In genomic region chr19:35879068-35879467, GRCh38 we compare ENCODE assay signal across 21 cellular contexts. TPM values are rescaled to one million over a fixed set of nuclear protein-coding genes. Genes with fewer than 3 reads are reported as not detected.
DNase-seq lines count a peak whose midpoint lies in the region; ATAC-seq and TF ChIP-seq lines count a peak whose summit lies in the region.
"Had no signal": no experiment of that assay in that cellular context is flagged by ENCODE, and none has a peak within 500 bp of the region (broad histone marks: within the 10 kb centered on the region; RNA-seq: fewer than 3 reads in every experiment).

No MANE protein-coding gene starts in this region.

- peak; percentile 69 for DNase-seq in H7
- DNase-seq in PC-3 = no peak
- no peak for DNase-seq in neuronal stem cell (ENCODE audit: low spot score)
- DNase-seq in activated CD4-positive, CD25-positive, alpha-beta regulatory T cell (lab: John Stamatoyannopoulos, UW) = no peak
- DNase-seq: activated T-cell treated with anti-CD3 and anti-CD28 coated beads for 4 hours, NCI-H1417 treated with DMSO at 0.1 percent for 48 hours had no signal

- no peak overlapping the region for H3K4me3 ChIP-seq in H7 (ENCODE audit: insufficient read depth, low read depth, low read length)
- no peak overlapping the region for H3K4me3 ChIP-seq in PC-3 (ENCODE audit: low read length)
- H3K4me3 ChIP-seq in neuronal stem cell (ENCODE audit: low read length in 2 of 2) = no peak overlapping the region
- H3K4me3 ChIP-seq: breast epithelium, HAP-1, heart right ventricle, lower lobe of right lung, tibial nerve had no signal

- no peak overlapping the region for H3K14ac ChIP-seq in neuronal stem cell (ENCODE audit: low read length)

- ATAC-seq in PC-3 = no peak
- ATAC-seq in GM18861 (IDR thresholded peaks at IDR 0.05; ENCODE audit: unreplicated experiment) = no peak

- peak overlapping the region; percentile 71 for H2BK5ac ChIP-seq in neuronal stem cell (ENCODE audit: low read length)

- BruUV-seq in PC-3 (replicated peaks; lab: Mats Ljungman, UMichigan) = TSS peak; percentile 41

- peaks cover 13% of the 10 kb centered on the region; the same call in 1 of the 2 replicates for H3K27me3 ChIP-seq in H7 (ENCODE audit: control insufficient read depth, insufficient read depth, low read length)
- no peaks in the 10 kb centered on the region for H3K27me3 ChIP-seq in PC-3 (ENCODE audit: low read length)
- no peaks in the 10 kb centered on the region for H3K27me3 ChIP-seq in neuronal stem cell (ENCODE audit: control insufficient read depth in 3 of 3, insufficient read depth in 3 of 3, low read depth in 1 of 3, low read length in 3 of 3)
- H3K27me3 ChIP-seq: breast epithelium had no signal

- H3K36me3 ChIP-seq in H7 (replicated peaks; ENCODE audit: control insufficient read depth, insufficient read depth, low read length) (no peaks in the 10 kb centered on the region; the same call in 1 of the 2 replicates), PC-3 (ENCODE audit: low read depth, low read length) (no peaks in the 10 kb centered on the region), neuronal stem cell (replicated peaks in 1 of 2; ENCODE audit: control insufficient read depth in 2 of 2, insufficient read depth in 2 of 2, low read length in 2 of 2) (peaks cover 30 to 46% of the 10 kb centered on the region in 2 donors)
- H3K36me3 ChIP-seq: breast epithelium, HAP-1, lower lobe of right lung had no signal

- H3F3A ChIP-seq in PC-3 (ENCODE audit: low read length, unreplicated experiment) = no peaks in the 10 kb centered on the region

- POLR2A ChIA-PET in PC-3 (lab: Charles Lee; ENCODE audit: unreplicated experiment) = no interaction called here

- H3K4me1 ChIP-seq in PC-3 (ENCODE audit: insufficient read depth, low read length) (no peaks in the 10 kb centered on the region; the same call in 1 of the 2 replicates), neuronal stem cell (ENCODE audit: control insufficient read depth in 2 of 2, insufficient read depth in 1 of 2, low read depth in 1 of 2, low read length in 2 of 2) (no peaks in the 10 kb centered on the region)
- H3K4me1 ChIP-seq: breast epithelium, HAP-1 had no signal

- H2BK15ac ChIP-seq in neuronal stem cell (ENCODE audit: low read length) = peak overlapping the region; percentile 9

- H3K9ac ChIP-seq in PC-3 (ENCODE audit: low read length) (no peak overlapping the region), neuronal stem cell (ENCODE audit: low read depth, low read length, poor library complexity) (peak overlapping the region; percentile 12)

- H3K18ac ChIP-seq in neuronal stem cell (ENCODE audit: low read length) = no peak overlapping the region

- no peak overlapping the region for H2BK120ac ChIP-seq in neuronal stem cell (ENCODE audit: low read depth, low read length)

- no peak for TF ChIP-seq CTCF in PC-3 (conservative IDR thresholded peaks at IDR 0.05; ENCODE audit: low read depth, low read length)

- H3K9me2 ChIP-seq in PC-3 (replicated peaks; ENCODE audit: low read length) = no peaks in the 10 kb centered on the region

- no peak overlapping the region for H2AK5ac ChIP-seq in neuronal stem cell (ENCODE audit: low read depth, low read length)

- H3K79me2 ChIP-seq in PC-3 (ENCODE audit: low read length) = no peaks in the 10 kb centered on the region

- H3K79me1 ChIP-seq in neuronal stem cell (ENCODE audit: low read depth, low read length) = no peaks in the 10 kb centered on the region

- H3K9me3 ChIP-seq in PC-3 (ENCODE audit: low read length) (no peaks in the 10 kb centered on the region), neuronal stem cell (replicated peaks in 1 of 2; ENCODE audit: control insufficient read depth in 2 of 2, insufficient read depth in 1 of 2, low read depth in 1 of 2, low read length in 2 of 2) (no peaks in the 10 kb centered on the region)
- H3K9me3 ChIP-seq: breast epithelium, HAP-1, heart right ventricle, lower lobe of right lung, tibial nerve had no signal

- H3K4ac ChIP-seq in neuronal stem cell (ENCODE audit: low read length) = no peak overlapping the region

- CTCF ChIA-PET in PC-3 (lab: Charles Lee) = interaction anchor here (1.0 kb wide), 1 partner anchor 52 kb away, joined by 4 read pairs; no protein-coding TSS in a partner anchor

- no CpG with 5 or more reads among the region's 23 CpGs for WGBS in neuronal stem cell (ENCODE audit: extremely low coverage in 2 of 2, insufficient read length in 2 of 2, insufficient replicate concordance in 1 of 2), 2 donors

- no peak overlapping the region for H4K8ac ChIP-seq in neuronal stem cell (ENCODE audit: low read depth, low read length)

- no peaks in the 10 kb centered on the region for H4K20me1 ChIP-seq in PC-3 (ENCODE audit: low read length)

- intact Hi-C loops in PC-3 (cut with micrococcal nuclease) = no loop called here

- H2BK12ac ChIP-seq in neuronal stem cell (ENCODE audit: low read length) = no peak overlapping the region

- H4K91ac ChIP-seq in neuronal stem cell (ENCODE audit: low read depth, low read length, poor library complexity) = no peak overlapping the region

- H3K4me2 ChIP-seq in PC-3 (ENCODE audit: low read length) (no peak overlapping the region), neuronal stem cell (ENCODE audit: insufficient read depth, low read length, poor library complexity, severe bottlenecking) (no peak overlapping the region)

- no peak overlapping the region for H2AFZ ChIP-seq in PC-3 (ENCODE audit: low read length)
- H2AFZ ChIP-seq in neuronal stem cell (ENCODE audit: low read length) = no peak overlapping the region

- H3K27ac ChIP-seq in PC-3 (ENCODE audit: low read length) = no peak overlapping the region
- H3K27ac ChIP-seq in neuronal stem cell (replicated peaks; ENCODE audit: low read length) = no peak overlapping the region
- H3K27ac ChIP-seq: breast epithelium, heart right ventricle, lower lobe of right lung, tibial nerve had no signal

- no peak overlapping the region for H3K23ac ChIP-seq in neuronal stem cell (ENCODE audit: low read depth, low read length, poor library complexity)

RNA-seq across cellular contexts. Expression of gene APLP1, which starts 10.7 kb away (rescaled TPM):
- total RNA-seq in H7 (2014; rRNA removed; shearing (Covaris generic)) = 18.3 and 19.3 TPM in 2 replicates
- 21.1 and 23.2 TPM in 2 replicates for total RNA-seq in PC-3 (2014; rRNA removed)
- polyA plus RNA-seq in neuronal stem cell (2013, experiment 1 of 2) = 299 TPM
- 297 TPM for polyA plus RNA-seq in neuronal stem cell (2013, experiment 2 of 2)
- total RNA-seq: naive thymus-derived CD8-positive, alpha-beta T cell had no signal
- polyA plus RNA-seq: CD8-positive, alpha-beta memory T cell; naive thymus-derived CD8-positive, alpha-beta T cell had no signal

RNA-seq across cellular contexts. Expression of gene NFKBID, which starts 21.3 kb away (rescaled TPM):
- total RNA-seq in H7 (2014; rRNA removed; shearing (Covaris generic)) = 6.8 and 7.5 TPM in 2 replicates
- total RNA-seq in PC-3 (2014; rRNA removed) = 9.0 and 10.6 TPM in 2 replicates
- polyA plus RNA-seq in neuronal stem cell (2013, experiment 1 of 2) = 4.8 TPM
- polyA plus RNA-seq in neuronal stem cell (2013, experiment 2 of 2) = 4.7 TPM

RNA-seq across cellular contexts. Expression of gene KIRREL2, which starts 22.4 kb away (rescaled TPM):
- total RNA-seq in H7 (2014; rRNA removed; shearing (Covaris generic)) = 0.55 and 0.92 TPM in 2 replicates
- not detected in 2 replicates for total RNA-seq in PC-3 (2014; rRNA removed)
- 7.2 TPM for polyA plus RNA-seq in neuronal stem cell (2013, experiment 1 of 2)
- 7.3 TPM for polyA plus RNA-seq in neuronal stem cell (2013, experiment 2 of 2)
- total RNA-seq: endothelial cell of umbilical vein, LHCN-M2, pulmonary artery endothelial cell had no signal
- polyA plus RNA-seq: AG04450; BJ; CD8-positive, alpha-beta memory T cell; endothelial cell of umbilical vein; heart right ventricle had no signal

RNA-seq across cellular contexts. Expression of gene HCST, which starts 23.3 kb away (rescaled TPM):
- 2.4 and 2.8 TPM in 2 replicates for total RNA-seq in H7 (2014; rRNA removed; shearing (Covaris generic))
- not detected in 2 replicates for total RNA-seq in PC-3 (2014; rRNA removed)
- polyA plus RNA-seq in neuronal stem cell (2013, experiment 1 of 2) = 0.32 TPM
- polyA plus RNA-seq in neuronal stem cell (2013, experiment 2 of 2) = 0.39 TPM
- total RNA-seq: endothelial cell of umbilical vein, LHCN-M2, occipital lobe, pulmonary artery endothelial cell had no signal
- polyA plus RNA-seq: endothelial cell of umbilical vein had no signal

RNA-seq across cellular contexts. Expression of gene NPHS1, which starts 26.8 kb away (rescaled TPM):
- not detected in 2 replicates for total RNA-seq in H7 (2014; rRNA removed; shearing (Covaris generic))
- total RNA-seq in PC-3 (2014; rRNA removed) = not detected in 2 replicates
- polyA plus RNA-seq in neuronal stem cell (2013, experiment 1 of 2) = 0.74 TPM
- polyA plus RNA-seq in neuronal stem cell (2013, experiment 2 of 2) = 0.58 TPM
- total RNA-seq: activated CD4-positive, alpha-beta T cell treated with anti-CD3 and anti-CD28 coated beads, Interleukin-2, amount 10 ng/mL, durations not matched to agents 24 days and 14 days; CD8-positive, alpha-beta memory T cell; endothelial cell of umbilical vein; LHCN-M2; lower lobe of right lung; pulmonary artery endothelial cell; tibial nerve had no signal
- polyA plus RNA-seq: AG04450; BJ; CD8-positive, alpha-beta memory T cell; endothelial cell of umbilical vein; heart right ventricle had no signal
